22 cellular contexts compared by ENCODE assay signal in the genomic region with DNA sequence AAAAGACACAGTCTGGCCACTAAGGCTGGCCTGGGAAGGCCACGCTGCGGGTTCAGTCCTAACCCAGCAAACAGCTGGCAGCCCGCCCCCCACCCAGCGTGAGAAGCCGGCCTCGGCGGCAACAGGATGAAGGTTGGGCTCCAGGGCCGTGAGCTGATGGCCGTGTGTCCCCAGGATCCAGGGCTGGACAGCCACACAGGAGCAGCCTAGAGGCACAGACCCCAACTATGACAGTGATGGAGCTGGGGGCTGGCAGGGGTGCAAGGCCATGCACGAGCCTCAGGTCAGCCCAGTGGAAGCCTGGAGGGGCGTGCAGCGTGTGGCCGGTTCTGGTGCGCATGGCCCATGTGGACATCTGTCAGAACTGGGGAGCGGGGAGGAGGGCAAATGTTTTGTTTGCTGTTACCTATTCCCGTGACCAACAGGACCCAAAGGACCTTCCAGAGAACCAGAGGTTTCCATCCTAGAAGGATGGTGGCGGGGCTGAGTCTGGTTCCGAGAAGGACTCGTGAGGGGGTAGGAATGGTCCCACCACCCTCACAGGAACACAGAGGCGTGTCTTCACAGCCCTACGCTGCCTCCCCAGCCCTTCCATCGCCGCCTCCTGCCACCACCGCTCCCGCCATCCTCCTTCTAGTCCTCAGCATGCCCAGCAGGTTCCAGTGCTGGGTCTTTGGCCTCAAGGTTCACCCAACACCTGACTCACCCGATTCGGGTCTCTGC. TPM values are rescaled to one million over a fixed set of nuclear protein-coding genes. Genes with fewer than 3 reads are reported as not detected.
"Had no signal": no experiment of that assay in that cellular context is flagged by ENCODE, and none has a peak within 500 bp of the region (broad histone marks: within the 10 kb centered on the region; RNA-seq: fewer than 3 reads in every experiment).

No MANE protein-coding gene starts in this region.

- H3K4me1 Mint-ChIP-seq: naive B cell had no signal

- H3K9me3 ChIP-seq: ovary, tibial artery, uterus had no signal

- H3K4me1 ChIP-seq: esophagus squamous epithelium, gastroesophageal sphincter, left ventricle myocardium inferior, right atrium auricular region, suprapubic skin, tibial artery, upper lobe of left lung, uterus had no signal

- H3K36me3 ChIP-seq: esophagus squamous epithelium, ovary, right atrium auricular region, suprapubic skin, tibial artery, uterus had no signal

- H3K4me3 ChIP-seq: esophagus squamous epithelium, gastroesophageal sphincter, left ventricle myocardium inferior, lung, ovary, right atrium auricular region, suprapubic skin, tibial artery, upper lobe of left lung, uterus had no signal

- H3K4me3 Mint-ChIP-seq: naive B cell had no signal

- DNase-seq: esophagus squamous epithelium; foreskin fibroblast; glutamatergic neuron; islet precursor cell; left ventricle myocardium inferior; mesenchymal stem cell; midbrain; naive B cell; small intestine; stimulated activated CD4-positive, alpha-beta T cell treated with anti-CD3 and anti-CD28 coated beads, Interleukin-2, amount 100 ng/mL, for 48 hours; stimulated activated naive CD8-positive, alpha-beta T cell treated with anti-CD3 and anti-CD28 coated beads, Interleukin-15, Interleukin-2, amounts not matched to agents 100 U/mL and 50 U/mL, for 24 hours; tibial artery; upper lobe of left lung; uterus had no signal

- ATAC-seq: gastroesophageal sphincter; stimulated activated naive CD8-positive, alpha-beta T cell treated with anti-CD3 and anti-CD28 coated beads, Interleukin-15, Interleukin-2, amounts not matched to agents 100 U/mL and 50 U/mL, for 24 hours had no signal

- H3K27ac ChIP-seq: esophagus squamous epithelium, gastroesophageal sphincter, left ventricle myocardium inferior, ovary, right atrium auricular region, suprapubic skin, tibial artery, upper lobe of left lung, uterus had no signal

- H3K27ac Mint-ChIP-seq: naive B cell had no signal

- H3K27me3 ChIP-seq: esophagus squamous epithelium, gastroesophageal sphincter, ovary, right atrium auricular region, suprapubic skin, tibial artery, upper lobe of left lung, uterus had no signal

RNA-seq across cellular contexts. Expression of a gene that starts 46.8 kb away (rescaled TPM):
- total RNA-seq: epithelial cell of proximal tubule, gastroesophageal sphincter, left ventricle myocardium inferior, posterior vena cava, right atrium auricular region, suprapubic skin had no signal
- polyA plus RNA-seq: neural cell had no signal
